ENCODE assay signal across 18 cellular contexts in genomic region chr6:149168968-149169367, GRCh38.
DNase-seq lines count a peak whose midpoint lies in the region; ATAC-seq and TF ChIP-seq lines count a peak whose summit lies in the region.
"Had no signal": no experiment of that assay in that cellular context is flagged by ENCODE, and none has a peak within 500 bp of the region (broad histone marks: within the 10 kb centered on the region; RNA-seq: fewer than 3 reads in every experiment).

No MANE protein-coding gene starts in this region.

- POLR2A ChIA-PET in activated CD4-positive, alpha-beta memory T cell treated with anti-CD3 and anti-CD28 coated beads, Interleukin-2, amount 10 ng/mL, durations not matched to agents 7 days and 5 days (lab: Charles Lee) = interaction anchor here (1.4 kb wide), 1 partner anchor 27 kb away, joined by 4 read pairs; no protein-coding TSS in a partner anchor

- peak overlapping the region; percentile 74 to 90 (median 86) for H3K4me2 ChIP-seq in BLaER1 treated with 17β-estradiol and CSF1 and Interleukin-3, amounts not matched to agents 10 nM and 100 nM

- no peaks in the 10 kb centered on the region for H3K9me3 Mint-ChIP-seq in activated CD4-positive, alpha-beta memory T cell treated with anti-CD3 and anti-CD28 coated beads, Interleukin-2, amount 10 ng/mL, durations not matched to agents 7 days and 5 days
- H3K9me3 Mint-ChIP-seq in memory B cell (no peaks in the 10 kb centered on the region), CD14-positive monocyte (no peaks in the 10 kb centered on the region)
- H3K9me3 Mint-ChIP-seq: mesothelial cell of epicardium had no signal

- peak overlapping the region in 4 of 11 experiments; percentile 6 to 26 (median 16); a peak in 3 of 22 replicates for H3K9ac ChIP-seq in BLaER1 treated with 17β-estradiol and CSF1 and Interleukin-3, amounts not matched to agents 10 nM and 100 nM

- H3K36me3 ChIP-seq in BLaER1 treated with 17β-estradiol and CSF1 and Interleukin-3, amounts not matched to agents 10 nM and 100 nM = no peaks in the 10 kb centered on the region
- no peaks in the 10 kb centered on the region for H3K36me3 ChIP-seq in psoas muscle (ENCODE audit: insufficient read depth in 1 of 2, low read depth in 1 of 2)
- H3K36me3 ChIP-seq: vagina had no signal

- peaks cover 64% of the 10 kb centered on the region for H3K36me3 Mint-ChIP-seq in activated CD4-positive, alpha-beta memory T cell treated with anti-CD3 and anti-CD28 coated beads, Interleukin-2, amount 10 ng/mL, durations not matched to agents 7 days and 5 days (ENCODE audit: low read depth)
- H3K36me3 Mint-ChIP-seq in memory B cell = peaks cover 1% of the 10 kb centered on the region
- H3K36me3 Mint-ChIP-seq in CD14-positive monocyte = no peaks in the 10 kb centered on the region
- H3K36me3 Mint-ChIP-seq: mesothelial cell of epicardium had no signal

- H3K4me3 Mint-ChIP-seq in activated CD4-positive, alpha-beta memory T cell treated with anti-CD3 and anti-CD28 coated beads, Interleukin-2, amount 10 ng/mL, durations not matched to agents 7 days and 5 days = peak overlapping the region; percentile 15
- H3K4me3 Mint-ChIP-seq in memory B cell (no peak overlapping the region), CD14-positive monocyte (no peak overlapping the region)
- H3K4me3 Mint-ChIP-seq: mesothelial cell of epicardium had no signal

- DNase-seq in activated CD4-positive, alpha-beta memory T cell treated with anti-CD3 and anti-CD28 coated beads, Interleukin-2, amount 10 ng/mL, durations not matched to agents 7 days and 5 days = no peak
- DNase-seq in memory B cell (ENCODE audit: low spot score in 2 of 2) (no peak), left cardiac atrium (no peak), CD14-positive monocyte (ENCODE audit: low spot score) (no peak), psoas muscle (no peak)
- DNase-seq: activated CD8-positive, alpha-beta memory T cell treated with anti-CD3 and anti-CD28 coated beads, Interleukin-2, amount 50 U/mL, for 4 hours; caudate nucleus; DMS 273 treated with DMSO at 0.1 percent for 48 hours; kidney; NCI-H187; OCI-M1; stimulated activated naive CD4-positive, alpha-beta T cell had no signal

- WGBS in psoas muscle, 3 donors = 80 to 90% (median 84%) methylated on average over 6 of the region's 6 CpGs

- H3K27ac Mint-ChIP-seq in activated CD4-positive, alpha-beta memory T cell treated with anti-CD3 and anti-CD28 coated beads, Interleukin-2, amount 10 ng/mL, durations not matched to agents 7 days and 5 days = peak overlapping the region; percentile 40
- H3K27ac Mint-ChIP-seq in memory B cell (no peak overlapping the region), CD14-positive monocyte (peak overlapping the region in 1 of 7 donors; percentile 13)
- H3K27ac Mint-ChIP-seq: mesothelial cell of epicardium had no signal

- no peaks in the 10 kb centered on the region for H4K20me1 ChIP-seq in BLaER1 treated with 17β-estradiol and CSF1 and Interleukin-3, amounts not matched to agents 10 nM and 100 nM

- CTCF ChIA-PET in activated CD4-positive, alpha-beta memory T cell treated with anti-CD3 and anti-CD28 coated beads, Interleukin-2, amount 10 ng/mL, durations not matched to agents 7 days and 5 days (lab: Charles Lee) = interaction anchor here (0.7 kb wide), 1 partner anchor 11 kb away, joined by 4 read pairs; no protein-coding TSS in a partner anchor

- intact Hi-C loops in left cardiac atrium (cut with DNase I) (no loop called here), CD14-positive monocyte (cut with micrococcal nuclease) (no loop called here), psoas muscle (cut with DNase I) (no loop called here)

- peaks cover 32 to 66% (median 43%) of the 10 kb centered on the region in 10 experiments for H3K4me1 ChIP-seq in BLaER1 treated with 17β-estradiol and CSF1 and Interleukin-3, amounts not matched to agents 10 nM and 100 nM
- H3K4me1 ChIP-seq in psoas muscle = no peaks in the 10 kb centered on the region
- H3K4me1 ChIP-seq: vagina had no signal

- TF ChIP-seq CTCF in CD14-positive monocyte (IDR thresholded peaks at IDR 0.05) (no peak), psoas muscle (IDR thresholded peaks at IDR 0.05) (no peak)

- peaks cover 0 to 19% (median 4%) of the 10 kb centered on the region in 11 experiments; a peak in 6 of 22 replicates for H3K9me3 ChIP-seq in BLaER1 treated with 17β-estradiol and CSF1 and Interleukin-3, amounts not matched to agents 10 nM and 100 nM (replicated peaks in 1 of 11)
- H3K9me3 ChIP-seq in psoas muscle = no peaks in the 10 kb centered on the region
- H3K9me3 ChIP-seq: vagina had no signal

- no peaks in the 10 kb centered on the region for H3K27me3 Mint-ChIP-seq in activated CD4-positive, alpha-beta memory T cell treated with anti-CD3 and anti-CD28 coated beads, Interleukin-2, amount 10 ng/mL, durations not matched to agents 7 days and 5 days
- H3K27me3 Mint-ChIP-seq in memory B cell (peaks cover 7% of the 10 kb centered on the region), CD14-positive monocyte (ENCODE audit: low read depth in 3 of 3) (peaks cover 6 to 11% (median 6%) of the 10 kb centered on the region in 3 donors)

- ATAC-seq in GM21786 (IDR thresholded peaks at IDR 0.05; ENCODE audit: unreplicated experiment) = peak; percentile 65
- ATAC-seq in memory B cell (ENCODE audit: low read depth) = peak; percentile 22
- no peak for ATAC-seq in left cardiac atrium
- no peak for ATAC-seq in psoas muscle
- ATAC-seq in HG03342 (IDR thresholded peaks at IDR 0.05; ENCODE audit: unreplicated experiment) = no peak

- no peaks in the 10 kb centered on the region for H3K27me3 ChIP-seq in BLaER1 treated with 17β-estradiol and CSF1 and Interleukin-3, amounts not matched to agents 10 nM and 100 nM
- H3K27me3 ChIP-seq in psoas muscle (ENCODE audit: insufficient read depth in 3 of 3, low read length in 2 of 3) = no peaks in the 10 kb centered on the region
- H3K27me3 ChIP-seq: vagina had no signal

- H3K4me1 Mint-ChIP-seq in activated CD4-positive, alpha-beta memory T cell treated with anti-CD3 and anti-CD28 coated beads, Interleukin-2, amount 10 ng/mL, durations not matched to agents 7 days and 5 days = peaks cover 59% of the 10 kb centered on the region
- peaks cover 7% of the 10 kb centered on the region for H3K4me1 Mint-ChIP-seq in memory B cell
- peaks cover 17% of the 10 kb centered on the region for H3K4me1 Mint-ChIP-seq in CD14-positive monocyte

- peak overlapping the region in 8 of 11 experiments; percentile 18 to 53 (median 42); a peak in 16 of 22 replicates for H3K27ac ChIP-seq in BLaER1 treated with 17β-estradiol and CSF1 and Interleukin-3, amounts not matched to agents 10 nM and 100 nM
- no peak overlapping the region for H3K27ac ChIP-seq in psoas muscle
- H3K27ac ChIP-seq: VCaP had no signal

- H3K4me3 ChIP-seq in BLaER1 treated with 17β-estradiol and CSF1 and Interleukin-3, amounts not matched to agents 10 nM and 100 nM = peak overlapping the region in 8 of 10 experiments; percentile 2 to 34 (median 23); a peak in 10 of 20 replicates
- no peak overlapping the region for H3K4me3 ChIP-seq in psoas muscle
- H3K4me3 ChIP-seq: vagina had no signal

Comparison
In these comparisons a context has a peak if more than half of its experiments do, and no peak if none do; other contexts are left out.
1. ATAC-seq: peak in GM21786 (single experiment) and memory B cell (single experiment); none in left cardiac atrium (0 of 2), psoas muscle (0 of 4) and HG03342 (single experiment).